Comparison of ENCODE assay signal across 27 cellular contexts in genomic region chr17:62219500-62219899, GRCh38.
"Had no signal": no experiment of that assay in that cellular context is flagged by ENCODE, and none has a peak within 500 bp of the region (broad histone marks: within the 10 kb centered on the region; RNA-seq: fewer than 3 reads in every experiment).

No MANE protein-coding gene starts in this region.

- H3K4me1 ChIP-seq: esophagus muscularis mucosa, foreskin keratinocyte, gastroesophageal sphincter, heart left ventricle, pancreas, suprapubic skin, transverse colon, upper lobe of right lung, uterus had no signal

- H3K27ac ChIP-seq: esophagus muscularis mucosa, foreskin keratinocyte, gastroesophageal sphincter, heart left ventricle, hepatocyte, pancreas, suprapubic skin, transverse colon, upper lobe of right lung, uterus had no signal

- H3K9me3 ChIP-seq: esophagus muscularis mucosa, pancreas, suprapubic skin, transverse colon, upper lobe of right lung, uterus had no signal

- DNase-seq: dermis blood vessel endothelial cell; effector memory CD4-positive, alpha-beta T cell; foreskin keratinocyte; heart left ventricle; kidney; natural killer cell; occipital lobe; pancreas; retina; stimulated activated CD4-positive, alpha-beta T cell treated with anti-CD3 and anti-CD28 coated beads, Interleukin-12 subunit alpha, Interleukin-12 subunit beta, amount 100 ng/mL, for 4 hours; stimulated activated CD4-positive, alpha-beta T cell treated with anti-CD3 and anti-CD28 coated beads, Interleukin-1b, Interleukin-23, amount 100 ng/mL, for 48 hours; stimulated activated CD4-positive, alpha-beta T cell treated with anti-CD3 and anti-CD28 coated beads, Interleukin-4, amount 100 ng/mL, for 1 hour; stimulated activated CD8-positive, alpha-beta memory T cell treated with anti-CD3 and anti-CD28 coated beads, Interleukin-4, amount 100 ng/mL, for 48 hours; stimulated activated naive CD4-positive, alpha-beta T cell; stimulated activated naive CD8-positive, alpha-beta T cell treated with anti-CD3 and anti-CD28 coated beads, Interleukin-15, amount 100 ng/mL, for 72 hours; transverse colon; upper lobe of right lung; uterus had no signal

- H3K36me3 ChIP-seq: esophagus muscularis mucosa, gastroesophageal sphincter, heart left ventricle, pancreas, suprapubic skin, transverse colon, upper lobe of right lung, uterus had no signal

- H3K4me2 ChIP-seq: hepatocyte, smooth muscle cell had no signal

- H2AFZ ChIP-seq: hepatocyte had no signal

- H3K79me2 ChIP-seq: hepatocyte had no signal

- H3K27me3 ChIP-seq: esophagus muscularis mucosa, foreskin keratinocyte, gastroesophageal sphincter, hepatocyte, pancreas, suprapubic skin, transverse colon, upper lobe of right lung, uterus had no signal

- FAIRE-seq: endothelial cell of umbilical vein, kidney, pancreas had no signal

- H3K4me3 ChIP-seq: esophagus muscularis mucosa, gastroesophageal sphincter, heart left ventricle, hepatocyte, lung, pancreas, smooth muscle cell, suprapubic skin, transverse colon, upper lobe of right lung, uterus had no signal

- ATAC-seq: foreskin keratinocyte; gastroesophageal sphincter; heart left ventricle; left lobe of liver; natural killer cell; pancreas; sciatic nerve; stimulated activated naive CD8-positive, alpha-beta T cell treated with anti-CD3 and anti-CD28 coated beads, Interleukin-15, amount 100 ng/mL, for 72 hours; upper lobe of right lung had no signal
